8 cellular contexts compared by ENCODE assay signal in the genomic region with DNA sequence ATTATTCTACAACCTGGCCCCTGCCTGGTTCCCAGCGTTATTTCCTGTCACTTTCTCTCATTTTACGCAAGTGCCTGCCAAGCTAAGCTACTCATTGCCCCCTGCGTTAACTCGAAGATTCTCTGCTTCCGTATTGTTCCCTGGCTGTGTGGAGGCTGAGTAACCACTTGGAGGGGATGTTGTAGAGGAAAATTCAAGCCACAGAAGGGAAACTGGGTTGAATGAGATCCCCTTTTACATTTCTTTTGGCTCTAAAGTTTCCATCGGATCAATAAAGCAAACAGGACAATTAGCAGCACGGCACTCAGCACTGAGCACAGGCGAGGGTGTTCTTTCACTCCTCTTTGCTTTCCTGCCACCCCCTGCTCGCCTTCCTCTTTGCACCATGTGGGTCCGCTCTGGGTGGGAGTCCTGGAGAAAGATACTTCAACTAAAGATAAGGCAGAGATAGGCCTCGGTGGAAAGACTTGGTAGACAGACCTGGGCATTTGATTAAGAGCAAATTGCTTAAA. TPM values are rescaled to one million over a fixed set of nuclear protein-coding genes. Genes with fewer than 3 reads are reported as not detected.
DNase-seq lines count a peak whose midpoint lies in the region; ATAC-seq, FAIRE-seq and TF ChIP-seq lines count a peak whose summit lies in the region.

No MANE protein-coding gene starts in this region.

- POLR2A ChIA-PET in A673 (lab: Charles Lee; ENCODE audit: low non-redundant PET), result interaction anchor here (0.6 kb wide), 1 partner anchor 484 kb away, joined by 3 read pairs; no protein-coding TSS in a partner anchor

- CTCF ChIA-PET in A673 (lab: Charles Lee), result interaction anchor here (0.5 kb wide), 1 partner anchor 818 kb away, joined by 5 read pairs; no protein-coding TSS in a partner anchor

- H3K36me3 ChIP-seq in A673 (ENCODE audit: insufficient read depth, low read length, poor library complexity, severe bottlenecking) (no peaks in the 10 kb centered on the region), stomach smooth muscle (ENCODE audit: control insufficient read depth in 2 of 2, insufficient read depth in 2 of 2, low read length in 2 of 2) (no peaks in the 10 kb centered on the region)

- FAIRE-seq in GM18507 (lab: Jason Lieb, UNC), result peak; percentile 72

- BruUV-seq in A673 (replicated peaks; lab: Mats Ljungman, UMichigan), result no TSS peak

- intact Hi-C loops in A673 (cut with micrococcal nuclease; ENCODE audit: unreplicated experiment), result loop anchor here (2.0 to 10.0 kb wide), 3 partner anchors 254 to 674 kb away; no protein-coding TSS in a partner anchor

- H3K9me3 ChIP-seq in A673 (ENCODE audit: low read depth, low read length, poor library complexity, severe bottlenecking) (no peaks in the 10 kb centered on the region), stomach smooth muscle (ENCODE audit: control insufficient read depth in 2 of 2, low read length in 2 of 2) (no peaks in the 10 kb centered on the region)

- peak overlapping the region; percentile 3 to 47 for H3K9ac ChIP-seq in stomach smooth muscle (ENCODE audit: low read length in 2 of 2)

- H3K27me3 ChIP-seq in A673 (replicated peaks; ENCODE audit: insufficient read depth, low read depth, low read length, poor library complexity), result no peaks in the 10 kb centered on the region
- H3K27me3 ChIP-seq in layer of hippocampus (ENCODE audit: control insufficient read depth, insufficient read depth, low read length), result no peaks in the 10 kb centered on the region
- peaks cover 0 to 5% of the 10 kb centered on the region in 2 donors for H3K27me3 ChIP-seq in stomach smooth muscle (ENCODE audit: control insufficient read depth in 1 of 2, insufficient read depth in 2 of 2, low read length in 2 of 2)

- peak; percentile 73 for DNase-seq in A673 (ENCODE audit: low spot score)
- DNase-seq in GM18507 (ENCODE audit: extremely low spot score, insufficient read length, low read depth), result no peak
- peak; percentile 60 for DNase-seq in SIG-M5 (lab: John Stamatoyannopoulos, UW)
- DNase-seq in caudate nucleus (lab: John Stamatoyannopoulos, UW), result peak in 29 of 61 donors; percentile 0 to 57 (median 17)
- DNase-seq in stimulated activated CD8-positive, alpha-beta memory T cell treated with anti-CD3 and anti-CD28 coated beads, Interleukin-4, amount 100 ng/mL, for 48 hours, result no peak

- H3K4me1 ChIP-seq in A673 (ENCODE audit: insufficient read depth, low read length, poor library complexity, severe bottlenecking) (peaks cover 6% of the 10 kb centered on the region), stomach smooth muscle (ENCODE audit: control insufficient read depth, insufficient read depth, low read length) (peaks cover 12% of the 10 kb centered on the region)

- no peak for ATAC-seq in HG03108 (IDR thresholded peaks at IDR 0.05; ENCODE audit: unreplicated experiment)

- H3K4me3 ChIP-seq in A673 (ENCODE audit: low read depth, low read length, poor library complexity, severe bottlenecking) (no peak overlapping the region), stomach smooth muscle (ENCODE audit: low read length in 2 of 2) (peak overlapping the region; percentile 7 to 55)

- H3K27ac ChIP-seq in A673 (ENCODE audit: low read depth, low read length, poor library complexity, severe bottlenecking) (peak overlapping the region; percentile 18), caudate nucleus (ENCODE audit: low read depth, low read length) (peak overlapping the region; percentile 67), layer of hippocampus (ENCODE audit: low read depth, low read length) (peak overlapping the region; percentile 58), stomach smooth muscle (ENCODE audit: low read length) (peak overlapping the region; percentile 64)

- TF ChIP-seq CTCF in A673 (conservative IDR thresholded peaks at IDR 0.05; ENCODE audit: low read depth, low read length), result peak; percentile 54

RNA-seq across cellular contexts. Expression of a gene that starts 4.2 kb away (rescaled TPM):
- total RNA-seq in A673 (2021), result 975 and 1,093 TPM in 2 replicates

Comparison
In these comparisons a context has a peak if more than half of its experiments do, and no peak if none do; other contexts are left out.
1. DNase-seq: peak in A673 (single experiment) and SIG-M5 (single experiment); none in GM18507 (single experiment) and stimulated activated CD8-positive, alpha-beta memory T cell treated with anti-CD3 and anti-CD28 coated beads, Interleukin-4, amount 100 ng/mL, for 48 hours (single experiment).
2. Peak in every context shown above with its lines, with median percentiles within 50 percentile points of each other: H3K27ac ChIP-seq.